ENCODE assay signal across 30 cellular contexts in genomic region chr2:177682768-177683472, GRCh38.
"Had no signal": no experiment of that assay in that cellular context is flagged by ENCODE, and none has a peak within 500 bp of the region (broad histone marks: within the 10 kb centered on the region; RNA-seq: fewer than 3 reads in every experiment).

No MANE protein-coding gene starts in this region.

- H3K27ac ChIP-seq: adrenal gland, body of pancreas, coronary artery, dorsolateral prefrontal cortex, VCaP had no signal

- DNase-seq: activated CD4-positive, alpha-beta T cell treated with anti-CD3 and anti-CD28 coated beads for 1 hour; activated CD4-positive, alpha-beta T cell treated with anti-CD3 and anti-CD28 coated beads for 4 hours; activated CD4-positive, alpha-beta T cell treated with anti-CD3 and anti-CD28 coated beads, Interleukin-2, amount 50 U/mL, for 1 hour; activated CD4-positive, alpha-beta T cell treated with anti-CD3 and anti-CD28 coated beads, Interleukin-2, amount 50 U/mL, for 48 hours; activated CD8-positive, alpha-beta memory T cell treated with anti-CD3 and anti-CD28 coated beads for 24 hours; activated CD8-positive, alpha-beta T cell treated with anti-CD3 and anti-CD28 coated beads for 36 hours; activated effector memory CD4-positive, alpha-beta T cell treated with anti-CD3 and anti-CD28 coated beads, Interleukin-2, amount 50 U/mL, for 16 hours; activated naive CD4-positive, alpha-beta T cell treated with anti-CD3 and anti-CD28 coated beads for 36 hours; activated naive CD8-positive, alpha-beta T cell treated with anti-CD3 and anti-CD28 coated beads for 36 hours; activated naive CD8-positive, alpha-beta T cell treated with anti-CD3 and anti-CD28 coated beads, Interleukin-2, amount 50 U/mL, for 24 hours; activated T-cell treated with anti-CD3 and anti-CD28 coated beads, Interleukin-2, amount 50 U/mL, for 4 hours; adrenal gland; amygdala; aorta; body of pancreas; central memory CD4-positive, alpha-beta T cell; dorsolateral prefrontal cortex; effector memory CD4-positive, alpha-beta T cell; foreskin fibroblast; head of caudate nucleus; T-helper 2 cell had no signal

- H3K9me3 ChIP-seq: adrenal gland, body of pancreas had no signal

- H3K27me3 ChIP-seq: adrenal gland, body of pancreas, dorsolateral prefrontal cortex had no signal

- H3K27me3 Mint-ChIP-seq: activated naive CD4-positive, alpha-beta T cell treated with anti-CD3 and anti-CD28 coated beads, Interleukin-2, amount 50 U/mL, for 24 hours; activated naive CD8-positive, alpha-beta T cell treated with anti-CD3 and anti-CD28 coated beads for 36 hours; activated naive CD8-positive, alpha-beta T cell treated with anti-CD3 and anti-CD28 coated beads, Interleukin-2, amount 50 U/mL, for 24 hours; dendritic cell treated with granulocyte-macrophage colony-stimulating factor and Interleukin-4, amounts not matched to agents 40 ng/mL and 50 ng/mL, for 4 days had no signal

- H3K4me1 Mint-ChIP-seq: activated naive CD4-positive, alpha-beta T cell treated with anti-CD3 and anti-CD28 coated beads, Interleukin-2, amount 50 U/mL, for 24 hours; activated naive CD8-positive, alpha-beta T cell treated with anti-CD3 and anti-CD28 coated beads for 36 hours; activated naive CD8-positive, alpha-beta T cell treated with anti-CD3 and anti-CD28 coated beads, Interleukin-2, amount 50 U/mL, for 24 hours had no signal

- H3K36me3 Mint-ChIP-seq: activated naive CD4-positive, alpha-beta T cell treated with anti-CD3 and anti-CD28 coated beads, Interleukin-2, amount 50 U/mL, for 24 hours; activated naive CD8-positive, alpha-beta T cell treated with anti-CD3 and anti-CD28 coated beads for 36 hours; WTC11 had no signal

- H3K4me1 ChIP-seq: adrenal gland, body of pancreas had no signal

- H3K4me3 Mint-ChIP-seq: activated CD8-positive, alpha-beta T cell treated with anti-CD3 and anti-CD28 coated beads for 36 hours; activated naive CD4-positive, alpha-beta T cell treated with anti-CD3 and anti-CD28 coated beads for 36 hours; activated naive CD4-positive, alpha-beta T cell treated with anti-CD3 and anti-CD28 coated beads, Interleukin-2, amount 50 U/mL, for 24 hours; activated naive CD8-positive, alpha-beta T cell treated with anti-CD3 and anti-CD28 coated beads for 36 hours; activated naive CD8-positive, alpha-beta T cell treated with anti-CD3 and anti-CD28 coated beads, Interleukin-2, amount 50 U/mL, for 24 hours; activated T-cell treated with anti-CD3 and anti-CD28 coated beads, Interleukin-2, amount 50 U/mL, for 4 hours; activated T-helper 1 cell treated with anti-CD3 and anti-CD28 coated beads, Interleukin-12 subunit alpha, Interleukin-12 subunit beta, Interleukin-2, Interleukin-4 antibody, amounts not matched to agents 30 ng/mL and 10 ng/mL and 1 ng/mL, durations not matched to agents 14 hours and 24 hours and 36 hours; dendritic cell treated with granulocyte-macrophage colony-stimulating factor and Interleukin-4, amounts not matched to agents 40 ng/mL and 50 ng/mL, for 4 days; endodermal cell; WTC11 had no signal

- H3K36me3 ChIP-seq: adrenal gland had no signal

- H3K4me3 ChIP-seq: adrenal gland, body of pancreas, coronary artery, dorsolateral prefrontal cortex had no signal

- H3K27ac Mint-ChIP-seq: activated CD8-positive, alpha-beta T cell treated with anti-CD3 and anti-CD28 coated beads for 36 hours; activated naive CD4-positive, alpha-beta T cell treated with anti-CD3 and anti-CD28 coated beads for 36 hours; activated naive CD4-positive, alpha-beta T cell treated with anti-CD3 and anti-CD28 coated beads, Interleukin-2, amount 50 U/mL, for 24 hours; activated naive CD8-positive, alpha-beta T cell treated with anti-CD3 and anti-CD28 coated beads for 36 hours; activated naive CD8-positive, alpha-beta T cell treated with anti-CD3 and anti-CD28 coated beads, Interleukin-2, amount 50 U/mL, for 24 hours; activated T-helper 1 cell treated with anti-CD3 and anti-CD28 coated beads, Interleukin-12 subunit alpha, Interleukin-12 subunit beta, Interleukin-2, Interleukin-4 antibody, amounts not matched to agents 30 ng/mL and 10 ng/mL and 1 ng/mL, durations not matched to agents 14 hours and 24 hours and 36 hours; activated T-helper 2 cell treated with anti-CD3 and anti-CD28 coated beads, Interferon-gamma antibody, Interleukin-2, Interleukin-4, amounts not matched to agents 10 μg/mL and 5 μg/mL and 100 μg/mL, durations not matched to agents 14 hours and 24 hours and 36 hours; dendritic cell treated with granulocyte-macrophage colony-stimulating factor and Interleukin-4, amounts not matched to agents 40 ng/mL and 50 ng/mL, for 4 days; endodermal cell; WTC11 had no signal

- ATAC-seq: activated CD8-positive, alpha-beta T cell treated with anti-CD3 and anti-CD28 coated beads for 36 hours; activated naive CD8-positive, alpha-beta T cell treated with anti-CD3 and anti-CD28 coated beads, Interleukin-2, amount 50 U/mL, for 24 hours; activated T-cell treated with anti-CD3 and anti-CD28 coated beads, Interleukin-2, amount 50 U/mL, for 4 hours; body of pancreas; esophagus mucosa had no signal

- H3K9me3 Mint-ChIP-seq: activated CD8-positive, alpha-beta T cell treated with anti-CD3 and anti-CD28 coated beads for 36 hours; activated naive CD4-positive, alpha-beta T cell treated with anti-CD3 and anti-CD28 coated beads for 36 hours; activated naive CD4-positive, alpha-beta T cell treated with anti-CD3 and anti-CD28 coated beads, Interleukin-2, amount 50 U/mL, for 24 hours; activated naive CD8-positive, alpha-beta T cell treated with anti-CD3 and anti-CD28 coated beads for 36 hours; activated naive CD8-positive, alpha-beta T cell treated with anti-CD3 and anti-CD28 coated beads, Interleukin-2, amount 50 U/mL, for 24 hours; activated T-cell treated with anti-CD3 and anti-CD28 coated beads, Interleukin-2, amount 50 U/mL, for 4 hours; activated T-helper 1 cell treated with anti-CD3 and anti-CD28 coated beads, Interleukin-12 subunit alpha, Interleukin-12 subunit beta, Interleukin-2, Interleukin-4 antibody, amounts not matched to agents 30 ng/mL and 10 ng/mL and 1 ng/mL, durations not matched to agents 14 hours and 24 hours and 36 hours; activated T-helper 2 cell treated with anti-CD3 and anti-CD28 coated beads, Interferon-gamma antibody, Interleukin-2, Interleukin-4, amounts not matched to agents 10 μg/mL and 5 μg/mL and 100 μg/mL, durations not matched to agents 14 hours and 24 hours and 36 hours; dendritic cell treated with granulocyte-macrophage colony-stimulating factor and Interleukin-4, amounts not matched to agents 40 ng/mL and 50 ng/mL, for 4 days; endodermal cell; WTC11 had no signal
